ENCODE assay signal across 16 cellular contexts in genomic region chr15:25407950-25408349, GRCh38. TPM values are rescaled to one million over a fixed set of nuclear protein-coding genes. Genes with fewer than 3 reads are reported as not detected.
A peak's percentile ranks its signal among the peaks of the same experiment; 100 is the strongest.
DNase-seq lines count a peak whose midpoint lies in the region; TF ChIP-seq lines count a peak whose summit lies in the region.
"Had no signal": no experiment of that assay in that cellular context is flagged by ENCODE, and none has a peak within 500 bp of the region (broad histone marks: within the 10 kb centered on the region; RNA-seq: fewer than 3 reads in every experiment).

No MANE protein-coding gene starts in this region.

- peaks cover 14% of the 10 kb centered on the region for H3K9me3 Mint-ChIP-seq in activated T-cell treated with anti-CD3 and anti-CD28 coated beads, Interleukin-2, amount 50 U/mL, for 24 hours
- H3K9me3 Mint-ChIP-seq: H9 had no signal

- no peaks in the 10 kb centered on the region for H3K27me3 Mint-ChIP-seq in activated T-cell treated with anti-CD3 and anti-CD28 coated beads, Interleukin-2, amount 50 U/mL, for 24 hours

- peak overlapping the region; percentile 50 for H3K27ac ChIP-seq in VCaP
- H3K27ac ChIP-seq: SJSA1 had no signal

- peak; percentile 23 for DNase-seq in Caki2 (ENCODE audit: low read depth)
- DNase-seq in left kidney (ENCODE audit: low read depth, low spot score): peak; percentile 46
- peak; percentile 36 for DNase-seq in renal cortical epithelial cell (ENCODE audit: low read depth)
- DNase-seq in G401 (ENCODE audit: low spot score): no peak
- no peak for DNase-seq in activated T-cell treated with anti-CD3 and anti-CD28 coated beads, Interleukin-2, amount 50 U/mL, for 24 hours
- no peak for DNase-seq in DMS79 treated with DMSO at 0.1 percent for 48 hours (lab: John Stamatoyannopoulos, UW)
- DNase-seq: ACHN, DND-41, H9, NCI-H187, NCI-H2107, NCI-H510A treated with DMSO at 0.1 percent for 48 hours, NCI-H774 had no signal

- in situ Hi-C loops in Caki2 (cut with HindIII; ENCODE audit: low pct_unique_long_range_greater_than_20kb, low sequenced_read_pairs): no loop called here
- in situ Hi-C loops in G401 (cut with HindIII; ENCODE audit: low sequenced_read_pairs): no loop called here

- no peak for TF ChIP-seq CTCF in VCaP (conservative IDR thresholded peaks at IDR 0.05)

- peaks cover 54% of the 10 kb centered on the region for H3K4me1 Mint-ChIP-seq in activated T-cell treated with anti-CD3 and anti-CD28 coated beads, Interleukin-2, amount 50 U/mL, for 24 hours (ENCODE audit: low read depth)

- H3K4me3 Mint-ChIP-seq in activated T-cell treated with anti-CD3 and anti-CD28 coated beads, Interleukin-2, amount 50 U/mL, for 24 hours: no peak overlapping the region
- H3K4me3 Mint-ChIP-seq: CD14-positive monocyte, H9 had no signal

- H3K27ac Mint-ChIP-seq in activated T-cell treated with anti-CD3 and anti-CD28 coated beads, Interleukin-2, amount 50 U/mL, for 24 hours: no peak overlapping the region
- H3K27ac Mint-ChIP-seq: CD14-positive monocyte had no signal

- peaks cover 87% of the 10 kb centered on the region for H3K36me3 Mint-ChIP-seq in activated T-cell treated with anti-CD3 and anti-CD28 coated beads, Interleukin-2, amount 50 U/mL, for 24 hours (ENCODE audit: low read depth)

RNA-seq across cellular contexts. Expression of gene UBE3A, which starts 30.9 kb away (rescaled TPM):
- total RNA-seq in Caki2 (2014; rRNA removed; shearing (Covaris generic); ENCODE audit: low replicate concordance): 34.0 and 42.2 TPM in 2 replicates
- total RNA-seq in renal cortical epithelial cell: 84.4 and 90.0 TPM in 2 replicates
- 76.9 and 118 TPM in 2 replicates for total RNA-seq in G401 (2014; rRNA removed; shearing (Covaris generic))

Comparison
In these comparisons a context has a peak if more than half of its experiments do, and no peak if none do; other contexts are left out.
1. DNase-seq: peak in Caki2 (single experiment), left kidney (single experiment) and renal cortical epithelial cell (single experiment); none in G401 (single experiment), activated T-cell treated with anti-CD3 and anti-CD28 coated beads, Interleukin-2, amount 50 U/mL, for 24 hours (single experiment) and DMS79 treated with DMSO at 0.1 percent for 48 hours (single experiment).